15 cellular contexts compared by ENCODE assay signal in the genomic region with DNA sequence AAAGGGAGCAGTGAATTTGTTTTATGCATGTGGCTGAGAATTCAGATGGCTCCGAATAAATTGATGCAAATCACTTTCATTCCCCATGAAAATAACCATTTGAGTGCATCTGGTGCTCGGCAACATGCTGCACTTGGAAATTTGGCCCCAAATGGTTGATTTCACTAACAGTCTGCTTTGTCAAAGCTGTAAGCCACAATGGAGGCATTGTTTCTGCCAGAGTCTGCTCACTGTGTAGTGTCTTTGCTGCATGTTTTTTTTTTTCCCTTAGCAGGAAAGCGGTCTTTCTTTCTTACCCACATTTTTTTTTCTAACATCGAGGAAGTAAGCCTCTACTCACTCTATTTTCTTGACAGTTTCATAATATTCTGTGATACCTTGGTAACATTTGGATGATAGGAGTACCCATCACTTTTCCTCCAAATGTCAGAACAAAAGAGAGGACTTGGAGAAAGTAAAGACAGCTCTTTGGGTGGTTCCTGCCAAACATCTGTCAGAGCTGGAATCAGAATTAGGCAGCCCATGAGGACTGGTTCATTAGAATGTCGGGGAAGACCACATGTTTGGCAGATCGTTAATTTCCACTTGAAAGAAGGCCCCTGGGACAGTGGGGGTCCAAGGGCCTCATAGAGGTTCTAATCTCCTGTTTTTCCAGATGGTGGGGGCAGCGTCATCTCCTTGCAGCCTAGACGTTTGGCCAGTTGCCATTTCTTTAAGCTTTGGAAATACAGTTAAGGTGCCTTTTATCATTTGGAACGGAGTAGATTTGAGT.
DNase-seq lines count a peak whose midpoint lies in the region; TF ChIP-seq lines count a peak whose summit lies in the region.
"Had no signal": no experiment of that assay in that cellular context is flagged by ENCODE, and none has a peak within 500 bp of the region (broad histone marks: within the 10 kb centered on the region; RNA-seq: fewer than 3 reads in every experiment).

No MANE protein-coding gene starts in this region.

- H3K4me1 ChIP-seq in prostate gland (replicated peaks), result no peaks in the 10 kb centered on the region
- H3K4me1 ChIP-seq: spleen had no signal

- no peak overlapping the region for H3K4me3 ChIP-seq in prostate gland
- H3K4me3 ChIP-seq: spleen had no signal

- peak; percentile 20 for DNase-seq in NCI-H1092 treated with DMSO at 0.1 percent for 48 hours (lab: John Stamatoyannopoulos, UW)
- no peak for DNase-seq in NCI-H1092 (lab: John Stamatoyannopoulos, UW)
- DNase-seq in left kidney (ENCODE audit: low read depth, low spot score), result peak; percentile 46
- DNase-seq in superior temporal gyrus (ENCODE audit: extremely low spot score), result peak; percentile 95
- DNase-seq in stimulated activated naive CD4-positive, alpha-beta T cell treated with Interleukin-2 at 50 U/mL for 16 hours (lab: John Stamatoyannopoulos, UW), result no peak
- DNase-seq in activated naive CD4-positive, alpha-beta T cell treated with Interleukin-2 at 50 U/mL for 16 hours, result no peak
- DNase-seq in prostate gland (ENCODE audit: low spot score), result no peak
- DNase-seq: activated naive CD4-positive, alpha-beta T cell; CD4-positive, alpha-beta T cell; central memory CD4-positive, alpha-beta T cell; erythroblast; spleen; trophoblast cell had no signal

- intact Hi-C loops in prostate gland (cut with DNase I), result no loop called here

- no peaks in the 10 kb centered on the region for H3K36me3 ChIP-seq in prostate gland
- H3K36me3 ChIP-seq: spleen had no signal

- 28% methylated on average over 9 of the region's 9 CpGs for WGBS in prostate gland

- H3K27ac ChIP-seq in cingulate gyrus (ENCODE audit: low read depth, low read length) (peak overlapping the region; percentile 83), prostate gland (no peak overlapping the region)
- H3K27ac ChIP-seq: 22Rv1, spleen had no signal

- H3K9me3 ChIP-seq in prostate gland, result no peaks in the 10 kb centered on the region
- H3K9me3 ChIP-seq: spleen had no signal

- no peaks in the 10 kb centered on the region for H3K27me3 ChIP-seq in prostate gland (replicated peaks; ENCODE audit: insufficient read depth)

- no peak for TF ChIP-seq POLR2A in prostate gland (IDR thresholded peaks at IDR 0.05)

- TF ChIP-seq CTCF in prostate gland (IDR thresholded peaks at IDR 0.05), result no peak

Comparison
In these comparisons a context has a peak if more than half of its experiments do, and no peak if none do; other contexts are left out.
1. DNase-seq: peak in NCI-H1092 treated with DMSO at 0.1 percent for 48 hours (single experiment), left kidney (single experiment) and superior temporal gyrus (single experiment); none in NCI-H1092 (single experiment), stimulated activated naive CD4-positive, alpha-beta T cell treated with Interleukin-2 at 50 U/mL for 16 hours (single experiment), activated naive CD4-positive, alpha-beta T cell treated with Interleukin-2 at 50 U/mL for 16 hours (single experiment) and prostate gland (single experiment).